ENCODE assay signal across 8 cellular contexts in genomic region chr11:27201454-27202302, GRCh38.
DNase-seq lines count a peak whose midpoint lies in the region.

No MANE protein-coding gene starts in this region.

- H3K4me1 ChIP-seq in mucosa of rectum (ENCODE audit: control insufficient read depth in 2 of 2, insufficient read depth in 2 of 2, low read length in 2 of 2), result peaks cover 47 to 64% of the 10 kb centered on the region in 2 donors

- DNase-seq in EL, result peak; percentile 89
- DNase-seq in NCI-H2227 (lab: John Stamatoyannopoulos, UW; ENCODE audit: unreplicated experiment), result peak; percentile 85
- DNase-seq in cerebellar cortex (ENCODE audit: low spot score), result peak; percentile 19
- no peak for DNase-seq in GM19238 (ENCODE audit: insufficient read length, low spot score)
- no peak for DNase-seq in hypothalamus (lab: John Stamatoyannopoulos, UW)
- no peak for DNase-seq in superior temporal gyrus (ENCODE audit: extremely low spot score)
- DNase-seq in stimulated activated CD4-positive, alpha-beta T cell treated with anti-CD3 and anti-CD28 coated beads, Interleukin-2, amount 100 ng/mL, for 24 hours, result no peak

- H3K36me3 ChIP-seq in mucosa of rectum (ENCODE audit: control insufficient read depth in 2 of 2, insufficient read depth in 2 of 2, low read length in 2 of 2), result no peaks in the 10 kb centered on the region

- H3K27me3 ChIP-seq in mucosa of rectum (ENCODE audit: control insufficient read depth in 2 of 2, insufficient read depth in 2 of 2, low read length in 2 of 2), result no peaks in the 10 kb centered on the region

- peak overlapping the region; percentile 88 to 90 for H3K27ac ChIP-seq in mucosa of rectum (ENCODE audit: low read depth in 2 of 2, low read length in 2 of 2)

- H3K4me3 ChIP-seq in mucosa of rectum (ENCODE audit: low read length in 2 of 2), result peak overlapping the region in 1 of 2 donors; percentile 45

- H3K9ac ChIP-seq in mucosa of rectum (ENCODE audit: low read depth in 1 of 2, low read length in 2 of 2), result peak overlapping the region; percentile 9 to 38

- no peaks in the 10 kb centered on the region for H3K9me3 ChIP-seq in mucosa of rectum (ENCODE audit: control insufficient read depth in 2 of 2, low read length in 2 of 2)

Comparison
In these comparisons a context has a peak if more than half of its experiments do, and no peak if none do; other contexts are left out.
1. DNase-seq: peak in EL (single experiment), NCI-H2227 (single experiment) and cerebellar cortex (single experiment); none in GM19238 (single experiment), hypothalamus (0 of 51), superior temporal gyrus (single experiment) and stimulated activated CD4-positive, alpha-beta T cell treated with anti-CD3 and anti-CD28 coated beads, Interleukin-2, amount 100 ng/mL, for 24 hours (0 of 2).